In the genomic region with DNA sequence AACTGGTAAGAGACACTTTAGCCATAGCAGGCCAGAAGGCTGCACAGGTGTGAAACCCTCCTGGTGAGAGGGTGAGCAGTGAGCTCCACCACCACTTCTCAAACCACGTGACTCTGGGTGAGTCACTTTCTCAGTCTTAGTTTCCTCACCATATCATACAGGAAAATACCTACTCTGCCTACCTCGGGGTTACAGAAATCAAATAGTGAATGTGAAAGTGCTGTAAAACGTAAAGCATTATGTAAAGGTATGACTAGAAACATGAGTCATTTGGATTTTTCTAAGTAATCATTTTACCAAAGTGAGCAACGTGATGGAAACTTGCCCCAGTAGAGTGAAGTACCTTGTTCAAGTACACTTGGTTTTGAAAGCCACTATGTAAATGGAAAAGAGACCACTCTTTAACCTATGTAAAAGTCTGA, we compare ENCODE assay signal across 8 cellular contexts. TPM values are rescaled to one million over a fixed set of nuclear protein-coding genes. Genes with fewer than 3 reads are reported as not detected.
DNase-seq lines count a peak whose midpoint lies in the region; ATAC-seq and TF ChIP-seq lines count a peak whose summit lies in the region.

No MANE protein-coding gene starts in this region.

- H3K4me3 Mint-ChIP-seq in naive B cell, result peak overlapping the region in 1 of 8 donors; percentile 10

- H3K27ac ChIP-seq in RWPE1, result no peak overlapping the region

- ATAC-seq in GM18511 (IDR thresholded peaks at IDR 0.05; ENCODE audit: unreplicated experiment) (peak; percentile 89), HG02840 (IDR thresholded peaks at IDR 0.05; ENCODE audit: low FRiP score, unreplicated experiment) (peak; percentile 90), naive B cell (ENCODE audit: low read depth in 2 of 2) (peak; percentile 49 to 68)

- H3K27me3 Mint-ChIP-seq in naive B cell, result no peaks in the 10 kb centered on the region

- DNase-seq in RWPE1 (ENCODE audit: low spot score) (peak; percentile 69), naive B cell (no peak), inferior parietal cortex (ENCODE audit: extremely low spot score) (no peak), SKM-1 (lab: John Stamatoyannopoulos, UW; ENCODE audit: unreplicated experiment) (no peak), foreskin melanocyte (no peak)
- DNase-seq in activated naive CD8-positive, alpha-beta T cell treated with anti-CD3 and anti-CD28 coated beads, Interleukin-2, amount 50 U/mL, for 16 hours (ENCODE audit: low read depth, low spot score), result peak; percentile 52

- H3K27ac Mint-ChIP-seq in naive B cell, result no peak overlapping the region

- H3K9me3 Mint-ChIP-seq in naive B cell, result peaks cover 0 to 16% (median 5%) of the 10 kb centered on the region in 7 donors

- CTCF ChIA-PET in RWPE1 (lab: Yijun Ruan, JAX), result no interaction called here

- peaks cover 43 to 87% (median 80%) of the 10 kb centered on the region in 3 donors for H3K4me1 Mint-ChIP-seq in naive B cell

- POLR2A ChIA-PET in RWPE1 (lab: Yijun Ruan, JAX; ENCODE audit: low non-redundant PET), result no interaction called here

- no peak for TF ChIP-seq CTCF in RWPE1 (conservative IDR thresholded peaks at IDR 0.05; ENCODE audit: low read depth)

- H3K36me3 Mint-ChIP-seq in naive B cell, result peaks cover 9 to 19% of the 10 kb centered on the region in 2 donors

RNA-seq across cellular contexts. Expression of gene USP12, which starts 40.4 kb away (rescaled TPM):
- polyA plus RNA-seq in naive B cell (ENCODE audit: low read depth in 6 of 6), result 10 to 100 TPM; 49.1 to 91.6 (median 58.2) TPM

Comparison
In these comparisons a context has a peak if more than half of its experiments do, and no peak if none do; other contexts are left out.
1. DNase-seq: peak in RWPE1 (single experiment) and activated naive CD8-positive, alpha-beta T cell treated with anti-CD3 and anti-CD28 coated beads, Interleukin-2, amount 50 U/mL, for 16 hours (single experiment); none in naive B cell (single experiment), inferior parietal cortex (single experiment), SKM-1 (single experiment) and foreskin melanocyte (single experiment).
2. Peak in every context shown above with its lines, with median percentiles within 50 percentile points of each other: ATAC-seq.